19 cellular contexts compared by ENCODE assay signal in the genomic region with DNA sequence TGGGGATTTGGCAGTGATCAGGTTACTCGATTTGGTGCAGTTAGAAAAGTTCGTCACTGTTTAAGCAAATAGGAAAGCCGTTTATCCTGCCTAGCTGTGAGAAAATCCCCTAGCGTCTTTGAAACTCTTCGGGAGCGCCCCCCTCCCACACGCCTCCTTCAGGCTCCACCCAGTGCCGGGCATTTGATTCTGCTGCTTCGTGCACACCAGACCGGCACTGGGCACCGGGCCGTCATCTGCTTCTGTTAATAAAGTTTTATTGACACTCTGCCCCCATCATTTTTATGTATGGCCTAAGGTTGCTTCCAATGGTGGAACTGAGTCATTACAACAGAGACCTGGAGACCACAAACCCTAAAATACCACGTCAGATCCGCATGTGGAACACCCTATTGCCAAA. TPM values are rescaled to one million over a fixed set of nuclear protein-coding genes. Genes with fewer than 3 reads are reported as not detected.
"Had no signal": no experiment of that assay in that cellular context is flagged by ENCODE, and none has a peak within 500 bp of the region (broad histone marks: within the 10 kb centered on the region; RNA-seq: fewer than 3 reads in every experiment).

No MANE protein-coding gene starts in this region.

- DNase-seq: activated CD8-positive, alpha-beta memory T cell treated with anti-CD3 and anti-CD28 coated beads, Interleukin-2, amount 50 U/mL, for 4 hours; activated gamma-delta T cell treated with Interleukin-2 at 50 U/mL for 16 hours; activated T-cell treated with anti-CD3 and anti-CD28 coated beads, Interleukin-2, amount 50 U/mL, for 4 hours; effector CD8-positive, alpha-beta T cell; heart left ventricle; kidney; mammary epithelial cell; occipital lobe; small intestine; stimulated activated CD4-positive, alpha-beta T cell treated with anti-CD3 and anti-CD28 coated beads, Interleukin-4, amount 100 ng/mL, for 1 hour; stimulated activated naive CD8-positive, alpha-beta T cell treated with anti-CD3 and anti-CD28 coated beads, Interleukin-15, amount 100 ng/mL, for 72 hours; upper lobe of left lung had no signal

- H3K27ac ChIP-seq: esophagus muscularis mucosa, gastroesophageal sphincter, heart left ventricle, thoracic aorta, upper lobe of left lung had no signal

- ATAC-seq: gastroesophageal sphincter, heart left ventricle, left lobe of liver had no signal

- H3K36me3 ChIP-seq: esophagus muscularis mucosa, gastroesophageal sphincter, heart left ventricle, thoracic aorta, upper lobe of left lung had no signal

- H3K4me3 ChIP-seq: esophagus muscularis mucosa, gastroesophageal sphincter, heart left ventricle, thoracic aorta, upper lobe of left lung had no signal

- H3K27me3 ChIP-seq: heart left ventricle, upper lobe of left lung had no signal

- FAIRE-seq: endothelial cell of umbilical vein, kidney, small intestine, TTC549 had no signal

RNA-seq across cellular contexts. Expression of gene IGF2, which starts 50.9 kb away (rescaled TPM):
- polyA plus RNA-seq: neural cell had no signal
